In the genomic region with DNA sequence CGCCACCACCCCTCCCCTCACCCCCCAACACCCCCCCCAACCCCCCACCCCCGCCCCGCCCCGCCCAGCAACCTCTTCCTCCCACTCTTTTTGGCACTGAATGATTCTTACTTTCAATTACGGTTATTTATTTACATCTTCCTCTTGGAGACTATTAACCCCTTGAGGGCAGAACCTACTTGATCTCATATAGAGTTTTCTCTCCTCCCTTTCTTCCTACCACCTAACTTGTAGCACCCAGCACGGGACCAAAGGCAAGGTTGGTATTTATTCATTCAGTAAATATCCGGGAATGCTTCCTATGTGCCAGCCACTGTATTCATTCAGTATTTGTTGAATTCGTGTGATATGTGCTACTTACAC, we compare ENCODE assay signal across 9 cellular contexts. TPM values are rescaled to one million over a fixed set of nuclear protein-coding genes. Genes with fewer than 3 reads are reported as not detected.
DNase-seq lines count a peak whose midpoint lies in the region; ATAC-seq and TF ChIP-seq lines count a peak whose summit lies in the region.
"Had no signal": no experiment of that assay in that cellular context is flagged by ENCODE, and none has a peak within 500 bp of the region (broad histone marks: within the 10 kb centered on the region; RNA-seq: fewer than 3 reads in every experiment).

No MANE protein-coding gene starts in this region.

- H3K27ac Mint-ChIP-seq in CD8-positive, alpha-beta T cell, result no peak overlapping the region
- peak overlapping the region; percentile 93 to 99 (median 97) for H3K27ac Mint-ChIP-seq in nephron

- in situ Hi-C loops in brain microvascular endothelial cell (cut with HindIII; ENCODE audit: low pct_ligation_motif_present, low sequenced_read_pairs), result no loop called here

- H3K27ac ChIP-seq in CD8-positive, alpha-beta T cell (ENCODE audit: low read depth, low read length), result no peak overlapping the region
- H3K27ac ChIP-seq in brain microvascular endothelial cell (no peak overlapping the region), psoas muscle (no peak overlapping the region), MM.1S (ENCODE audit: low read length) (no peak overlapping the region)

- H3K9me2 ChIP-seq in MM.1S (replicated peaks; ENCODE audit: insufficient read depth, low read length), result no peaks in the 10 kb centered on the region

- no peak overlapping the region for H3K4me3 ChIP-seq in CD8-positive, alpha-beta T cell (ENCODE audit: low read depth, low read length)
- H3K4me3 ChIP-seq in MG63, result peak overlapping the region; percentile 17
- peak overlapping the region; percentile 89 for H3K4me3 ChIP-seq in brain microvascular endothelial cell (ENCODE audit: low read depth, low read length)
- H3K4me3 ChIP-seq in psoas muscle, result no peak overlapping the region
- no peak overlapping the region for H3K4me3 ChIP-seq in MM.1S (ENCODE audit: low read length)

- peaks cover 36% of the 10 kb centered on the region for H3K27me3 Mint-ChIP-seq in CD8-positive, alpha-beta T cell (ENCODE audit: low read depth)
- no peaks in the 10 kb centered on the region for H3K27me3 Mint-ChIP-seq in nephron (ENCODE audit: low read depth)

- no peaks in the 10 kb centered on the region for H3K79me2 ChIP-seq in MM.1S (ENCODE audit: low read length)

- ATAC-seq in CD8-positive, alpha-beta T cell, result no peak
- ATAC-seq in psoas muscle (no peak), GM21529 (IDR thresholded peaks at IDR 0.05; ENCODE audit: unreplicated experiment) (no peak)

- peak overlapping the region; percentile 23 for H3K4me3 Mint-ChIP-seq in CD8-positive, alpha-beta T cell
- peak overlapping the region; percentile 75 to 98 (median 97) for H3K4me3 Mint-ChIP-seq in nephron

- no peak overlapping the region for H2AFZ ChIP-seq in MM.1S (ENCODE audit: low read length)

- CTCF ChIA-PET in CD8-positive, alpha-beta T cell (lab: Charles Lee), result no interaction called here

- H3F3A ChIP-seq in MM.1S (ENCODE audit: insufficient read depth, low read length), result no peaks in the 10 kb centered on the region

- TF ChIP-seq CTCF in CD8-positive, alpha-beta T cell (IDR thresholded peaks at IDR 0.05), result no peak
- no peak for TF ChIP-seq CTCF in brain microvascular endothelial cell (IDR thresholded peaks at IDR 0.05; ENCODE audit: low read depth, low read length, missing control alignments)
- no peak for TF ChIP-seq CTCF in nephron (IDR thresholded peaks at IDR 0.05; ENCODE audit: unreplicated experiment in 3 of 3)
- TF ChIP-seq CTCF in psoas muscle (IDR thresholded peaks at IDR 0.05), result no peak
- TF ChIP-seq CTCF in MM.1S (IDR thresholded peaks at IDR 0.05; ENCODE audit: low read length), result no peak

- no peaks in the 10 kb centered on the region for H3K9me3 Mint-ChIP-seq in CD8-positive, alpha-beta T cell
- H3K9me3 Mint-ChIP-seq in nephron, result no peaks in the 10 kb centered on the region

- H3K4me2 ChIP-seq in MM.1S (ENCODE audit: low read depth, low read length), result no peak overlapping the region

- intact Hi-C loops in CD8-positive, alpha-beta T cell (cut with DNase I, micrococcal nuclease), result no loop called here
- intact Hi-C loops in psoas muscle (cut with DNase I), result no loop called here

- 32 to 42% (median 39%) methylated on average over 5 to 8 of the region's 8 CpGs for WGBS in psoas muscle, 3 donors

- no peaks in the 10 kb centered on the region for H3K4me1 ChIP-seq in CD8-positive, alpha-beta T cell (ENCODE audit: insufficient read depth, low read length)
- peaks cover 6% of the 10 kb centered on the region for H3K4me1 ChIP-seq in psoas muscle
- H3K4me1 ChIP-seq in MM.1S (ENCODE audit: low read length), result no peaks in the 10 kb centered on the region

- DNase-seq in CD8-positive, alpha-beta T cell, result no peak
- DNase-seq in MG63 (no peak), brain microvascular endothelial cell (no peak), psoas muscle (no peak), MM.1S (no peak)
- DNase-seq in activated CD4-positive, alpha-beta T cell treated with anti-CD3 and anti-CD28 coated beads for 4 hours, result no peak
- DNase-seq: T-helper 9 cell had no signal

- H3K9ac ChIP-seq in MM.1S (ENCODE audit: low read length), result no peak overlapping the region

- H4K20me1 ChIP-seq in MM.1S (ENCODE audit: insufficient read depth, low read length), result no peaks in the 10 kb centered on the region

- no peaks in the 10 kb centered on the region for H3K36me3 Mint-ChIP-seq in CD8-positive, alpha-beta T cell
- peaks cover 10% of the 10 kb centered on the region for H3K36me3 Mint-ChIP-seq in nephron (ENCODE audit: low read depth)

- no peaks in the 10 kb centered on the region for H3K36me3 ChIP-seq in CD8-positive, alpha-beta T cell (ENCODE audit: insufficient read depth, low read length)
- H3K36me3 ChIP-seq in MG63 (peaks cover 6% of the 10 kb centered on the region; the same call in 1 of the 2 replicates), brain microvascular endothelial cell (replicated peaks) (no peaks in the 10 kb centered on the region), psoas muscle (ENCODE audit: insufficient read depth in 1 of 2, low read depth in 1 of 2) (no peaks in the 10 kb centered on the region), MM.1S (replicated peaks; ENCODE audit: insufficient read depth, low read length) (no peaks in the 10 kb centered on the region)

- H3K4me1 Mint-ChIP-seq in CD8-positive, alpha-beta T cell (ENCODE audit: low read depth), result peaks cover 10% of the 10 kb centered on the region
- peaks cover 78% of the 10 kb centered on the region for H3K4me1 Mint-ChIP-seq in nephron

- H3K27me3 ChIP-seq in CD8-positive, alpha-beta T cell (ENCODE audit: insufficient read depth, low read length), result no peaks in the 10 kb centered on the region
- H3K27me3 ChIP-seq in MG63 (no peaks in the 10 kb centered on the region), brain microvascular endothelial cell (replicated peaks) (no peaks in the 10 kb centered on the region), psoas muscle (ENCODE audit: insufficient read depth in 3 of 3, low read length in 2 of 3) (no peaks in the 10 kb centered on the region), MM.1S (replicated peaks; ENCODE audit: insufficient read depth, low read length) (no peaks in the 10 kb centered on the region)

- POLR2A ChIA-PET in CD8-positive, alpha-beta T cell (lab: Charles Lee), result no interaction called here

- H3K9me3 ChIP-seq in CD8-positive, alpha-beta T cell (ENCODE audit: low read length), result no peaks in the 10 kb centered on the region
- H3K9me3 ChIP-seq in MG63 (no peaks in the 10 kb centered on the region), psoas muscle (no peaks in the 10 kb centered on the region), MM.1S (replicated peaks; ENCODE audit: insufficient read depth, low read length) (no peaks in the 10 kb centered on the region)

RNA-seq across cellular contexts. Expression of gene CNKSR3, which starts 1.2 kb away (rescaled TPM):
- total RNA-seq in CD8-positive, alpha-beta T cell, result not detected
- 12.1 and 29.2 TPM in 2 replicates for total RNA-seq in MG63 (2014; rRNA removed; shearing (Covaris generic); ENCODE audit: low replicate concordance)
- 1 to 10 TPM; 2.2 to 4.7 (median 3.2) TPM for total RNA-seq in psoas muscle
- polyA plus RNA-seq in psoas muscle, result 1 to 10 TPM in 2 of 3 donors, under 1 TPM in 1; 0.90 to 2.8 (median 1.1) TPM

Comparison
In these comparisons a context has a peak if more than half of its experiments do, and no peak if none do; other contexts are left out.
1. H3K4me3 ChIP-seq: peak in MG63 (single experiment) and brain microvascular endothelial cell (single experiment); none in CD8-positive, alpha-beta T cell (single experiment), psoas muscle (single experiment) and MM.1S (single experiment).